ENCODE assay signal across 19 cellular contexts in genomic region chr6:71031912-71032311, GRCh38.
"Had no signal": no experiment of that assay in that cellular context is flagged by ENCODE, and none has a peak within 500 bp of the region (broad histone marks: within the 10 kb centered on the region; RNA-seq: fewer than 3 reads in every experiment).

No MANE protein-coding gene starts in this region.

- H3K4me1 Mint-ChIP-seq: activated CD4-positive, alpha-beta memory T cell treated with anti-CD3 and anti-CD28 coated beads, Interleukin-2, amount 10 ng/mL, durations not matched to agents 7 days and 5 days; activated CD4-positive, alpha-beta T cell treated with anti-CD3 and anti-CD28 coated beads, Interleukin-2, amount 10 ng/mL, durations not matched to agents 24 days and 14 days; activated naive CD4-positive, alpha-beta T cell treated with anti-CD3 and anti-CD28 coated beads, Interleukin-2, amount 10 ng/mL, durations not matched to agents 7 days and 5 days had no signal

- H3K36me3 ChIP-seq: prostate gland, spleen, thoracic aorta had no signal

- H3K27ac Mint-ChIP-seq: activated CD4-positive, alpha-beta memory T cell treated with anti-CD3 and anti-CD28 coated beads, Interleukin-2, amount 10 ng/mL, durations not matched to agents 7 days and 5 days; activated CD4-positive, alpha-beta T cell treated with anti-CD3 and anti-CD28 coated beads, Interleukin-2, amount 10 ng/mL, durations not matched to agents 24 days and 14 days; activated naive CD4-positive, alpha-beta T cell treated with anti-CD3 and anti-CD28 coated beads, Interleukin-2, amount 10 ng/mL, durations not matched to agents 7 days and 5 days; nephron progenitor cell; type B pancreatic cell had no signal

- H3K27me3 Mint-ChIP-seq: activated naive CD4-positive, alpha-beta T cell treated with anti-CD3 and anti-CD28 coated beads, Interleukin-2, amount 10 ng/mL, durations not matched to agents 7 days and 5 days had no signal

- H3K9me3 Mint-ChIP-seq: activated CD4-positive, alpha-beta memory T cell treated with anti-CD3 and anti-CD28 coated beads, Interleukin-2, amount 10 ng/mL, durations not matched to agents 7 days and 5 days; activated CD4-positive, alpha-beta T cell treated with anti-CD3 and anti-CD28 coated beads, Interleukin-2, amount 10 ng/mL, durations not matched to agents 24 days and 14 days; activated naive CD4-positive, alpha-beta T cell treated with anti-CD3 and anti-CD28 coated beads, Interleukin-2, amount 10 ng/mL, durations not matched to agents 7 days and 5 days; type B pancreatic cell had no signal

- ATAC-seq: activated CD4-positive, CD25-positive, alpha-beta regulatory T cell treated with anti-CD3 and anti-CD28 coated beads, Interleukin-2, amount 50 U/mL, for 24 hours; left ventricle myocardium superior had no signal

- H3K27ac ChIP-seq: prostate gland, spleen, thoracic aorta had no signal

- H3K4me3 ChIP-seq: prostate gland, spleen, thoracic aorta had no signal

- H3K36me3 Mint-ChIP-seq: activated naive CD4-positive, alpha-beta T cell treated with anti-CD3 and anti-CD28 coated beads, Interleukin-2, amount 10 ng/mL, durations not matched to agents 7 days and 5 days; type B pancreatic cell had no signal

- DNase-seq: activated CD4-positive, alpha-beta memory T cell treated with anti-CD3 and anti-CD28 coated beads, Interleukin-2, amount 10 ng/mL, durations not matched to agents 7 days and 5 days; activated CD4-positive, alpha-beta T cell treated with anti-CD3 and anti-CD28 coated beads, Interleukin-2, amount 10 ng/mL, durations not matched to agents 24 days and 14 days; activated effector memory CD4-positive, alpha-beta T cell treated with anti-CD3 and anti-CD28 coated beads, Interleukin-2, amount 50 U/mL, for 16 hours; activated naive CD4-positive, alpha-beta T cell treated with anti-CD3 and anti-CD28 coated beads, Interleukin-2, amount 10 ng/mL, durations not matched to agents 7 days and 5 days; activated T-cell treated with anti-CD3 and anti-CD28 coated beads for 4 hours; dermis blood vessel endothelial cell; effector CD8-positive, alpha-beta T cell; glutamatergic neuron; hippocampal formation; left ventricle myocardium superior; nephron progenitor cell; nucleus accumbens; spleen; stimulated activated CD4-positive, alpha-beta T cell treated with anti-CD3 and anti-CD28 coated beads, Interleukin-4, amount 100 ng/mL, for 1 hour; stimulated activated naive CD4-positive, alpha-beta T cell had no signal

- H3K9me3 ChIP-seq: prostate gland, spleen, thoracic aorta had no signal

- H3K4me1 ChIP-seq: prostate gland, spleen had no signal

- H3K4me3 Mint-ChIP-seq: activated CD4-positive, alpha-beta memory T cell treated with anti-CD3 and anti-CD28 coated beads, Interleukin-2, amount 10 ng/mL, durations not matched to agents 7 days and 5 days; activated CD4-positive, alpha-beta T cell treated with anti-CD3 and anti-CD28 coated beads, Interleukin-2, amount 10 ng/mL, durations not matched to agents 24 days and 14 days; activated naive CD4-positive, alpha-beta T cell treated with anti-CD3 and anti-CD28 coated beads, Interleukin-2, amount 10 ng/mL, durations not matched to agents 7 days and 5 days; nephron progenitor cell; type B pancreatic cell had no signal
